23 cellular contexts compared by ENCODE assay signal in genomic region chr19:33946535-33947323, GRCh38.
A peak's percentile ranks its signal among the peaks of the same experiment; 100 is the strongest.
DNase-seq lines count a peak whose midpoint lies in the region; ATAC-seq, FAIRE-seq and TF ChIP-seq lines count a peak whose summit lies in the region.
"Had no signal": no experiment of that assay in that cellular context is flagged by ENCODE, and none has a peak within 500 bp of the region (broad histone marks: within the 10 kb centered on the region; RNA-seq: fewer than 3 reads in every experiment).

No MANE protein-coding gene starts in this region.

- 87 to 88% methylated on average over 4 to 6 of the region's 6 CpGs for WGBS in endodermal cell (ENCODE audit: insufficient coverage in 1 of 2, insufficient read length in 1 of 2), 2 experiments
- WGBS in pancreas, 2 donors: 83 to 89% methylated on average over 6 of the region's 6 CpGs

- H3K27ac Mint-ChIP-seq in endodermal cell: no peak overlapping the region
- no peak overlapping the region for H3K27ac Mint-ChIP-seq in activated naive CD8-positive, alpha-beta T cell treated with anti-CD3 and anti-CD28 coated beads for 36 hours

- no peak for FAIRE-seq in pancreas (lab: Jason Lieb, UNC)
- FAIRE-seq: GM12892, GM19239, HTR-8/SVneo, RCC 7860 had no signal

- ATAC-seq in pancreas (no peak), GM21423 (IDR thresholded peaks at IDR 0.05; ENCODE audit: unreplicated experiment) (no peak)

- H3K36me3 ChIP-seq in HEK293 (ENCODE audit: control insufficient read depth in 2 of 2, insufficient read depth in 1 of 2, low read length in 2 of 2) (no peaks in the 10 kb centered on the region; a peak in 1 of 3 replicates), endodermal cell (ENCODE audit: control insufficient read depth, insufficient read depth, low read length) (no peaks in the 10 kb centered on the region), pancreas (no peaks in the 10 kb centered on the region)
- H3K36me3 ChIP-seq: MG63 had no signal

- POLR2A ChIA-PET in HEK293 (lab: Yijun Ruan, JAX): interaction anchor here (0.6 kb wide), 3 partner anchors 150 to 1160 kb away, joined by 3 read pairs; no protein-coding TSS in a partner anchor

- H3K4me1 Mint-ChIP-seq in endodermal cell: peaks cover 18% of the 10 kb centered on the region
- no peaks in the 10 kb centered on the region for H3K4me1 Mint-ChIP-seq in activated naive CD8-positive, alpha-beta T cell treated with anti-CD3 and anti-CD28 coated beads for 36 hours
- H3K4me1 Mint-ChIP-seq: CD8-positive, alpha-beta memory T cell had no signal

- H3K27me3 Mint-ChIP-seq in endodermal cell (ENCODE audit: insufficient read depth): peaks cover 3% of the 10 kb centered on the region
- H3K27me3 Mint-ChIP-seq in activated naive CD8-positive, alpha-beta T cell treated with anti-CD3 and anti-CD28 coated beads for 36 hours: no peaks in the 10 kb centered on the region

- DNase-seq in NCI-H82 treated with DMSO at 0.1 percent for 48 hours (lab: John Stamatoyannopoulos, UW; ENCODE audit: unreplicated experiment): peak; percentile 15
- peak; percentile 13 for DNase-seq in endodermal cell
- DNase-seq in smooth muscle cell of the brain vasculature (ENCODE audit: low read depth, low spot score): peak; percentile 18
- no peak for DNase-seq in pancreas
- DNase-seq in activated naive CD8-positive, alpha-beta T cell treated with anti-CD3 and anti-CD28 coated beads for 36 hours: no peak
- DNase-seq in NCI-H524 (lab: John Stamatoyannopoulos, UW): no peak
- DNase-seq: C1 segment of cervical spinal cord; CD8-positive, alpha-beta memory T cell; DND-41; H7; KBM-7; MG63; NCI-H1105 treated with DMSO at 0.1 percent for 48 hours; NCI-H146; NCI-H446; SIG-M5; SK-N-SH had no signal

- TF ChIP-seq CTCF in HEK293 (tag by site-specific recombination; IDR thresholded peaks at IDR 0.05) (no peak), endodermal cell (conservative IDR thresholded peaks at IDR 0.05) (no peak), pancreas (IDR thresholded peaks at IDR 0.05) (no peak)

- H3K4me3 Mint-ChIP-seq in endodermal cell: no peak overlapping the region
- no peak overlapping the region for H3K4me3 Mint-ChIP-seq in activated naive CD8-positive, alpha-beta T cell treated with anti-CD3 and anti-CD28 coated beads for 36 hours
- H3K4me3 Mint-ChIP-seq: CD8-positive, alpha-beta memory T cell had no signal

- no peaks in the 10 kb centered on the region for H3K9me3 Mint-ChIP-seq in endodermal cell
- H3K9me3 Mint-ChIP-seq in activated naive CD8-positive, alpha-beta T cell treated with anti-CD3 and anti-CD28 coated beads for 36 hours: no peaks in the 10 kb centered on the region

- H3K9me3 ChIP-seq in HEK293 (ENCODE audit: control insufficient read depth, insufficient read depth, low read depth, low read length) (no peaks in the 10 kb centered on the region; the same call in 1 of the 2 replicates), endodermal cell (ENCODE audit: control insufficient read depth, low read length) (no peaks in the 10 kb centered on the region), pancreas (no peaks in the 10 kb centered on the region)
- H3K9me3 ChIP-seq: MG63, SK-N-SH had no signal

- intact Hi-C loops in pancreas (cut with DNase I): no loop called here

- no peaks in the 10 kb centered on the region for H3K4me1 ChIP-seq in HEK293 (ENCODE audit: control insufficient read depth, insufficient read depth, low read length)
- peaks cover 10% of the 10 kb centered on the region for H3K4me1 ChIP-seq in endodermal cell (ENCODE audit: control insufficient read depth, insufficient read depth, low read length)
- no peaks in the 10 kb centered on the region for H3K4me1 ChIP-seq in pancreas

- CTCF ChIA-PET in HEK293 (lab: Yijun Ruan, JAX): interaction anchor here (0.6 to 2.1 kb wide), 21 partner anchors 9 to 313 kb away, joined by 3 to 16 read pairs (median 3); no protein-coding TSS in a partner anchor

- H3K4me3 ChIP-seq in HEK293 (ENCODE audit: low read depth, low read length) (no peak overlapping the region), endodermal cell (ENCODE audit: low read length) (no peak overlapping the region), pancreas (no peak overlapping the region)
- H3K4me3 ChIP-seq: MG63 had no signal

- H3K27me3 ChIP-seq in endodermal cell (ENCODE audit: control insufficient read depth, insufficient read depth, low read length, poor library complexity, severe bottlenecking) (no peaks in the 10 kb centered on the region), pancreas (no peaks in the 10 kb centered on the region)
- H3K27me3 ChIP-seq: MG63 had no signal

- no peak overlapping the region for H3K9ac ChIP-seq in endodermal cell (ENCODE audit: extremely low read depth, low read length, poor library complexity, severe bottlenecking)
- H3K9ac ChIP-seq: SK-N-SH had no signal

- no peak overlapping the region for H3K27ac ChIP-seq in HEK293 (ENCODE audit: extremely low read depth, low read depth, low read length)
- no peak overlapping the region for H3K27ac ChIP-seq in endodermal cell (ENCODE audit: low read depth, low read length)
- H3K27ac ChIP-seq in pancreas: no peak overlapping the region

- no peaks in the 10 kb centered on the region for H3K36me3 Mint-ChIP-seq in endodermal cell (ENCODE audit: low read depth)
- H3K36me3 Mint-ChIP-seq in activated naive CD8-positive, alpha-beta T cell treated with anti-CD3 and anti-CD28 coated beads for 36 hours: no peaks in the 10 kb centered on the region
- H3K36me3 Mint-ChIP-seq: CD8-positive, alpha-beta memory T cell had no signal

TF ChIP-seq in HEK293, 187 proteins besides CTCF, POLR2A, EP300 and RAD21:
- peak; percentile 83 for TF ChIP-seq ZIC2 (tag by site-specific recombination; IDR thresholded peaks at IDR 0.05)
- TF ChIP-seq, protein P1, sequence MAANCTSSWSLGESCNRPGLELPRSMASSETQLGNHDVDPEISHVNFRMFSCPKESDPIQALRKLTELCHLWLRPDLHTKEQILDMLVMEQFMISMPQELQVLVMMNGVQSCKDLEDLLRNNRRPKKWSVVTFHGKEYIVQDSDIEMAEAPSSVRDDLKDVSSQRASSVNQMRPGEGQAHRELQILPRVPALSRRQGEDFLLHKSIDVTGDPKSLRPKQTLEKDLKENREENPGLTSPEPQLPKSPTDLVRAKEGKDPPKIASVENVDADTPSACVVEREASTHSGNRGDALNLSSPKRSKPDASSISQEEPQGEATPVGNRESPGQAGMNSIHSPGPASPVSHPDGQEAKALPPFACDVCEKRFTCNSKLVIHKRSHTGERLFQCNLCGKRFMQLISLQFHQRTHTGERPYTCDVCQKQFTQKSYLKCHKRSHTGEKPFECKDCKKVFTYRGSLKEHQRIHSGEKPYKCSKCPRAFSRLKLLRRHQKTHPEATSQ (tag by site-specific recombination; IDR thresholded peaks at IDR 0.05): no peak
TF ChIP-seq in HEK293: peak in this region for 1.

Comparison
In these comparisons a context has a peak if more than half of its experiments do, and no peak if none do; other contexts are left out.
1. DNase-seq: peak in NCI-H82 treated with DMSO at 0.1 percent for 48 hours (single experiment), endodermal cell (single experiment) and smooth muscle cell of the brain vasculature (single experiment); none in pancreas (0 of 6), activated naive CD8-positive, alpha-beta T cell treated with anti-CD3 and anti-CD28 coated beads for 36 hours (single experiment) and NCI-H524 (0 of 2).